ENCODE assay signal across 8 cellular contexts in the genomic region with DNA sequence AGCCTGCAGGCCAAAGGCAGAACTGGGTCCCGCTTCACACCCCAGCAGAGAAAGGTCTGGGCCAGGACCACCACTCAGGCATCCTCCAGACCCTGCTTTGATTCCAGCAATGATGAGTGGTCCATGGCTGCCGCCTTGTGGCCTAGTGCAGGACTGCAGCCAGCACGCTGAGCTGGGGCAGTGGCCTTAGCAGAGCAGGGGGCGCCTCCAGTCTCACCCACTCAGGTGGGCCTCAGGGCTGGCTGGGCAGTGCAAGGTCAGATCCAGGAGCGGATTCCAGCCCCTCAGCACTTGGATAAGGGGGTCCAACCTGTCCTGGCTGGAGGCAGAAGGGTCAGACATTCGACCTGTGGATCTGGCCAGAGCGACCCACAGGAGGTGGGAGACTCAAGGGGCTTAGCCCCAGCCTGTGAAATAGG. TPM values are rescaled to one million over a fixed set of nuclear protein-coding genes. Genes with fewer than 3 reads are reported as not detected.
DNase-seq lines count a peak whose midpoint lies in the region; ATAC-seq and TF ChIP-seq lines count a peak whose summit lies in the region.

No MANE protein-coding gene starts in this region.

- H3K4me3 Mint-ChIP-seq in H9: no peak overlapping the region
- H3K4me3 Mint-ChIP-seq in activated T-cell treated with anti-CD3 and anti-CD28 coated beads, Interleukin-2, amount 50 U/mL, for 72 hours: no peak overlapping the region

- H2BK5ac ChIP-seq in H9 (ENCODE audit: insufficient read length, low read length): no peak overlapping the region

- H3K4me2 ChIP-seq in H9 (ENCODE audit: insufficient read depth, insufficient read length, low read length): no peak overlapping the region
- no peak overlapping the region for H3K4me2 ChIP-seq in PC-9

- no peak overlapping the region for H3K9ac ChIP-seq in H9 (ENCODE audit: extremely low read depth, insufficient read length, low read length)

- H4K91ac ChIP-seq in H9 (ENCODE audit: insufficient read length, low read depth, low read length): no peak overlapping the region

- H3K4me3 ChIP-seq in PC-9 (no peak overlapping the region), fibroblast of the aortic adventitia (ENCODE audit: low read depth, low read length) (no peak overlapping the region), tibial nerve (no peak overlapping the region)

- DNase-seq in H9 (peak; percentile 85), PC-9 (peak in 1 of 2 experiments; percentile 71), fibroblast of the aortic adventitia (ENCODE audit: low read depth) (peak; percentile 39), omental fat pad (ENCODE audit: low spot score) (peak; percentile 68), tibial nerve (ENCODE audit: low spot score in 2 of 2) (peak; percentile 73 to 86), GF-D8 (lab: John Stamatoyannopoulos, UW) (no peak)
- DNase-seq in activated T-cell treated with anti-CD3 and anti-CD28 coated beads, Interleukin-2, amount 50 U/mL, for 72 hours: peak; percentile 73 to 77

- H2AK5ac ChIP-seq in H9 (ENCODE audit: insufficient read length, low read length): no peak overlapping the region

- H4K20me1 ChIP-seq in H9 (ENCODE audit: control insufficient read depth, insufficient read depth, insufficient read length) (no peaks in the 10 kb centered on the region), PC-9 (ENCODE audit: insufficient read depth) (peaks cover 21% of the 10 kb centered on the region)

- H3K4me1 Mint-ChIP-seq in H9: peaks cover 20 to 28% of the 10 kb centered on the region in 2 experiments
- peaks cover 32% of the 10 kb centered on the region for H3K4me1 Mint-ChIP-seq in activated T-cell treated with anti-CD3 and anti-CD28 coated beads, Interleukin-2, amount 50 U/mL, for 72 hours (ENCODE audit: low read depth)

- no peak overlapping the region for H2BK120ac ChIP-seq in H9 (ENCODE audit: low read depth, low read length, poor library complexity, severe bottlenecking)

- H3K9me3 Mint-ChIP-seq in H9: no peaks in the 10 kb centered on the region; a peak in 1 of 5 replicates
- no peaks in the 10 kb centered on the region for H3K9me3 Mint-ChIP-seq in activated T-cell treated with anti-CD3 and anti-CD28 coated beads, Interleukin-2, amount 50 U/mL, for 72 hours

- H3K9me3 ChIP-seq in H9 (ENCODE audit: control insufficient read depth, low read depth, low read length) (no peaks in the 10 kb centered on the region), PC-9 (ENCODE audit: insufficient read depth, low read depth) (no peaks in the 10 kb centered on the region), tibial nerve (no peaks in the 10 kb centered on the region)

- peak overlapping the region in 1 of 3 experiments; percentile 84; a peak in 1 of 7 replicates for H3K27ac Mint-ChIP-seq in H9
- no peak overlapping the region for H3K27ac Mint-ChIP-seq in activated T-cell treated with anti-CD3 and anti-CD28 coated beads, Interleukin-2, amount 50 U/mL, for 72 hours

- POLR2A ChIA-PET in PC-9 (lab: Charles Lee; ENCODE audit: unreplicated experiment): interaction anchor here (0.6 kb wide), 1 partner anchor 25 kb away, joined by 3 read pairs; no protein-coding TSS in a partner anchor

- H3K79me2 ChIP-seq in H9 (ENCODE audit: insufficient read depth, low read length) (no peaks in the 10 kb centered on the region), PC-9 (ENCODE audit: low read depth) (no peaks in the 10 kb centered on the region)

- H3K36me3 ChIP-seq in PC-9 (ENCODE audit: low read depth) (no peaks in the 10 kb centered on the region), tibial nerve (peaks cover 0 to 39% (median 8%) of the 10 kb centered on the region in 3 donors)

- TF ChIP-seq POLR2A in tibial nerve (IDR thresholded peaks at IDR 0.05): no peak

- BruUV-seq in PC-9 (replicated peaks; lab: Mats Ljungman, UMichigan): no TSS peak

- H3K4me1 ChIP-seq in H9 (ENCODE audit: insufficient read depth, low read length) (no peaks in the 10 kb centered on the region; the same call in 1 of the 2 replicates), PC-9 (replicated peaks; ENCODE audit: insufficient read depth) (0 out of 2 replicates have a peak, but pooled peaks cover 3% of the 10 kb centered on the region), tibial nerve (peaks cover 0 to 57% (median 18%) of the 10 kb centered on the region in 4 donors)

- no peak overlapping the region for H3K14ac ChIP-seq in H9 (ENCODE audit: insufficient read depth, low read length)

- intact Hi-C loops in PC-9 (cut with micrococcal nuclease; ENCODE audit: unreplicated experiment): loop anchor here (1.0 to 10.0 kb wide), 4 partner anchors 98 to 701 kb away; no protein-coding TSS in a partner anchor

- CTCF ChIA-PET in PC-9 (lab: Charles Lee): interaction anchor here (0.5 to 1.6 kb wide), 11 partner anchors 40 to 746 kb away, joined by 3 to 19 read pairs (median 4); no protein-coding TSS in a partner anchor

- no peaks in the 10 kb centered on the region for H3K79me1 ChIP-seq in H9 (ENCODE audit: insufficient read depth, low read depth, low read length, poor library complexity, severe bottlenecking)

- no peak overlapping the region for H2BK12ac ChIP-seq in H9 (ENCODE audit: insufficient read length, low read depth, low read length)

- H3K36me3 Mint-ChIP-seq in H9 (ENCODE audit: insufficient read depth in 1 of 3, low read depth in 3 of 3): peaks cover 0 to 23% (median 12%) of the 10 kb centered on the region in 3 experiments; a peak in 5 of 7 replicates
- peaks cover 0 to 4% of the 10 kb centered on the region in 2 donors for H3K36me3 Mint-ChIP-seq in activated T-cell treated with anti-CD3 and anti-CD28 coated beads, Interleukin-2, amount 50 U/mL, for 72 hours (ENCODE audit: insufficient read depth in 2 of 2)

- H3K27me3 Mint-ChIP-seq in H9 (ENCODE audit: low read depth): peaks cover 27% of the 10 kb centered on the region
- no peaks in the 10 kb centered on the region for H3K27me3 Mint-ChIP-seq in activated T-cell treated with anti-CD3 and anti-CD28 coated beads, Interleukin-2, amount 50 U/mL, for 72 hours (ENCODE audit: low read depth)

- H3K23ac ChIP-seq in H9 (ENCODE audit: insufficient read length, low read depth, low read length): no peak overlapping the region

- no CpG with 5 or more reads among the region's 7 CpGs for WGBS in H9 (ENCODE audit: extremely low coverage, insufficient read length, low lambda C conversion rate)
- 38 to 72% methylated on average over 4 of the region's 7 CpGs for WGBS in tibial nerve, 2 donors

- H3K27ac ChIP-seq in C4-2B (no peak overlapping the region), H9 (ENCODE audit: insufficient read length, low read depth, low read length) (no peak overlapping the region), PC-9 (no peak overlapping the region), tibial nerve (peak overlapping the region in 3 of 4 donors; percentile 4 to 55 (median 55))

- no peak overlapping the region for H2BK20ac ChIP-seq in H9 (ENCODE audit: low read depth, low read length, poor library complexity, severe bottlenecking)

- no peaks in the 10 kb centered on the region; the same call in 1 of the 2 replicates for H3K27me3 ChIP-seq in H9 (ENCODE audit: insufficient read depth, low read length)
- H3K27me3 ChIP-seq in PC-9 (ENCODE audit: insufficient read depth, low read depth): 0 out of 2 replicates have a peak, but pooled peaks cover 5% of the 10 kb centered on the region
- H3K27me3 ChIP-seq in tibial nerve: peaks cover 0 to 6% of the 10 kb centered on the region in 2 donors

- no peak overlapping the region for H4K5ac ChIP-seq in H9 (ENCODE audit: insufficient read length, low read depth, low read length)

- no peaks in the 10 kb centered on the region for H3K23me2 ChIP-seq in H9 (ENCODE audit: insufficient read length, low read depth, low read length, poor library complexity, severe bottlenecking)

- no peak overlapping the region for H2AFZ ChIP-seq in H9 (ENCODE audit: low read length)
- H2AFZ ChIP-seq in PC-9: no peak overlapping the region

- peak; percentile 90 for TF ChIP-seq CTCF in C4-2B (conservative IDR thresholded peaks at IDR 0.05)
- TF ChIP-seq CTCF in H9 (conservative IDR thresholded peaks at IDR 0.05): peak; percentile 95
- TF ChIP-seq CTCF in PC-9 (conservative IDR thresholded peaks at IDR 0.05): peak; percentile 97
- TF ChIP-seq CTCF in fibroblast of the aortic adventitia (IDR thresholded peaks at IDR 0.05; ENCODE audit: insufficient read depth, low read length): peak; percentile 95
- peak in 2 of 3 donors; percentile 87 to 90 for TF ChIP-seq CTCF in omental fat pad (IDR thresholded peaks at IDR 0.05)
- TF ChIP-seq CTCF in tibial nerve (IDR thresholded peaks at IDR 0.05): peak; percentile 87 to 98 (median 94)

- no peak overlapping the region for H3K4ac ChIP-seq in H9 (ENCODE audit: low read depth, low read length)

- H2BK15ac ChIP-seq in H9 (ENCODE audit: low read depth, low read length): no peak overlapping the region

- no peak overlapping the region for H3K56ac ChIP-seq in H9 (ENCODE audit: insufficient read length, low read depth, low read length)

- no peak for TF ChIP-seq EP300 in tibial nerve (IDR thresholded peaks at IDR 0.05)

- H3T11ph ChIP-seq in H9 (ENCODE audit: low read length): no peak overlapping the region

- no peak overlapping the region for H4K8ac ChIP-seq in H9 (replicated peaks; ENCODE audit: insufficient read length, low read depth, low read length)

- no peak overlapping the region for H3K18ac ChIP-seq in H9 (ENCODE audit: insufficient read length, low read depth, low read length)

- peak; percentile 44 to 47 for ATAC-seq in activated T-cell treated with anti-CD3 and anti-CD28 coated beads, Interleukin-2, amount 50 U/mL, for 72 hours (replicated peaks in 1 of 2)
- no peak for ATAC-seq in omental fat pad (ENCODE audit: low FRiP score)

- no peaks in the 10 kb centered on the region for H3K9me2 ChIP-seq in PC-9 (ENCODE audit: insufficient read depth)

- peaks cover 20% of the 10 kb centered on the region; the same call in 1 of the 2 replicates for H3F3A ChIP-seq in PC-9 (ENCODE audit: insufficient read depth, low read depth)

RNA-seq across cellular contexts. Expression of a gene that starts 9.6 kb away (rescaled TPM):
- total RNA-seq in H9 (2021): 3.4 and 4.3 TPM in 2 replicates
- total RNA-seq in PC-9 (2021): 9.6 and 12.0 TPM in 2 replicates
- 1 to 10 TPM in 1 of 2 donors, under 1 TPM in 1; 0.77 to 1.7 TPM for total RNA-seq in activated T-cell treated with anti-CD3 and anti-CD28 coated beads, Interleukin-2, amount 50 U/mL, for 72 hours
- 0.41 TPM in 1 of 2 replicates, not detected in the other for total RNA-seq in fibroblast of the aortic adventitia (ENCODE audit: low replicate concordance)
- total RNA-seq in omental fat pad: 100 to 1,000 TPM in 1 of 4 donors, 10 to 100 TPM in 3; 54.0 to 339 (median 84.6) TPM
- total RNA-seq in tibial nerve: 10 to 100 TPM; 30.3 to 75.7 (median 43.1) TPM

Comparison
In these comparisons a context has a peak if more than half of its experiments do, and no peak if none do; other contexts are left out.
1. H3K27ac ChIP-seq: peak in tibial nerve (3 of 4); none in C4-2B (single experiment), H9 (single experiment) and PC-9 (single experiment).
2. Peak in every context shown above with its lines, with median percentiles within 50 percentile points of each other: CTCF ChIP-seq.